In the genomic region with DNA sequence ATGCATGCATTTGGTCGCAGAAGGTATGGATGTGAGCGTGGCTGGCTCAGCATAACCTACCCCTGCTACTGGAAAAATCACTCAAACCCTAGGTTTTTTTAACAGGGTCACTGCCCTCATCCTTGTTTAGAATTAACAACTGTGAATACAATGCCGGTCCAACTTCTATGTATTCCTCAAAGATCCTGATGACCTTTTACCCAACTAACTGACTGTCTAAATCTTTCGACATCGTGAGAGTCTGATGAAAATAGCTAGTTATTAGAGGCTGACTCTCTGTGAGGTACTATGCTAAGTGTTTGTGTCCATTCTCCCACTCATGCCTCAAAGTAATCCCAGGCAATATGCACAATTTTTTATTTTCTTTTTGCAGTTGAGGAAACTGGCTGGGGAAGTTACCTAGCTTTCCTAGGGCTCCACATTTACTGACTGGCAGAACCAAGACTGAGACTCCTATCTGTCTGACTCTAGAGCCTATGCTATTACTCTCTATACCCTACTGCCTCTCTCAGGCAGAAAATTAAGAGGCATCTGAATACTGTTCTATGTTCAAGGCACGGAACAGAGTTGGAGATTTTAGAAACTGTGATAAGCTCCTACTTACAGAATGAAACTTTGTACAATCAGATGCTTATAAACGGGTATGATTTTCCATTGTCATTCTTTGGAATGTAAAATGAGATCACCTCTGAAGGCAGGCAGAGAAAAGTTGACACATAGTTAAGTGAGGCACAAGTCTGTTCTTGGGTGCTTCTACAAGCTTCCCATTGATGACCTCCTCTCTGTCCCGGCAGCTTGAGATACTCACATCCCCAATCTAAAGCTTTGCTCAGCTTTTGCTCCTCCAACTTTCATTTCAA, we compare ENCODE assay signal across 18 cellular contexts. TPM values are rescaled to one million over a fixed set of nuclear protein-coding genes. Genes with fewer than 3 reads are reported as not detected.
DNase-seq lines count a peak whose midpoint lies in the region; ATAC-seq and TF ChIP-seq lines count a peak whose summit lies in the region.
"Had no signal": no experiment of that assay in that cellular context is flagged by ENCODE, and none has a peak within 500 bp of the region (broad histone marks: within the 10 kb centered on the region; RNA-seq: fewer than 3 reads in every experiment).

No MANE protein-coding gene starts in this region.

- H3K36me3 ChIP-seq in right atrium auricular region (no peaks in the 10 kb centered on the region), kidney epithelial cell (ENCODE audit: control insufficient read depth, insufficient read depth, low read length) (no peaks in the 10 kb centered on the region), aorta (ENCODE audit: control insufficient read depth in 1 of 2, insufficient read depth in 2 of 2, low read length in 1 of 2) (no peaks in the 10 kb centered on the region)
- H3K36me3 ChIP-seq: breast epithelium, suprapubic skin had no signal

- TF ChIP-seq CTCF in right atrium auricular region (IDR thresholded peaks at IDR 0.05) (peak in 1 of 2 donors; percentile 36), chondrocyte (IDR thresholded peaks at IDR 0.05) (peak; percentile 42), kidney epithelial cell (IDR thresholded peaks at IDR 0.05; ENCODE audit: insufficient read depth, low read length, poor library complexity, severe bottlenecking) (peak; percentile 4)

- WGBS in aorta, 2 donors = 61 to 69% methylated on average over 8 of the region's 8 CpGs

- no peaks in the 10 kb centered on the region for H3K36me3 Mint-ChIP-seq in chondrocyte (ENCODE audit: low read depth)
- H3K36me3 Mint-ChIP-seq in natural killer cell treated with Interleukin-12 subunit alpha and Interleukin-12 subunit beta and Interleukin-15 and Interleukin-18, amount 100 ng/mL, for 72 hours = no peaks in the 10 kb centered on the region
- H3K36me3 Mint-ChIP-seq: CD4-positive, CD25-positive, alpha-beta regulatory T cell had no signal

- intact Hi-C loops in Right ventricle myocardium superior (cut with DNase I) = loop anchor here (5.0 kb wide), 1 partner anchor 211 kb away; no protein-coding TSS in a partner anchor
- intact Hi-C loops in aorta (cut with DNase I) = no loop called here

- ATAC-seq in Right ventricle myocardium superior (ENCODE audit: poor library complexity) (peak; percentile 74), aorta (ENCODE audit: low FRiP score) (peak; percentile 30)
- ATAC-seq in natural killer cell treated with Interleukin-12 subunit alpha and Interleukin-12 subunit beta and Interleukin-15 and Interleukin-18, amount 100 ng/mL, for 72 hours = no peak
- ATAC-seq: left colon had no signal

- H3K27ac Mint-ChIP-seq in chondrocyte (ENCODE audit: unreplicated experiment) = no peak overlapping the region
- H3K27ac Mint-ChIP-seq in natural killer cell treated with Interleukin-12 subunit alpha and Interleukin-12 subunit beta and Interleukin-15 and Interleukin-18, amount 100 ng/mL, for 72 hours = no peak overlapping the region
- H3K27ac Mint-ChIP-seq: CD4-positive, CD25-positive, alpha-beta regulatory T cell had no signal

- no peak overlapping the region for H3K4me3 ChIP-seq in right atrium auricular region
- no peak overlapping the region for H3K4me3 ChIP-seq in kidney epithelial cell (ENCODE audit: low read depth, low read length)
- H3K4me3 ChIP-seq in aorta (ENCODE audit: low read length in 2 of 2) = no peak overlapping the region
- H3K4me3 ChIP-seq: breast epithelium, suprapubic skin had no signal

- H3K9me3 ChIP-seq in right atrium auricular region (no peaks in the 10 kb centered on the region), aorta (ENCODE audit: control insufficient read depth, low read length) (peaks cover 1% of the 10 kb centered on the region)
- H3K9me3 ChIP-seq: breast epithelium, suprapubic skin had no signal

- H3K4me3 Mint-ChIP-seq in chondrocyte (ENCODE audit: unreplicated experiment) = no peak overlapping the region
- no peak overlapping the region for H3K4me3 Mint-ChIP-seq in natural killer cell treated with Interleukin-12 subunit alpha and Interleukin-12 subunit beta and Interleukin-15 and Interleukin-18, amount 100 ng/mL, for 72 hours
- H3K4me3 Mint-ChIP-seq: CD4-positive, CD25-positive, alpha-beta regulatory T cell had no signal

- no peaks in the 10 kb centered on the region for H3K27me3 Mint-ChIP-seq in chondrocyte (ENCODE audit: low read depth)
- no peaks in the 10 kb centered on the region for H3K27me3 Mint-ChIP-seq in natural killer cell treated with Interleukin-12 subunit alpha and Interleukin-12 subunit beta and Interleukin-15 and Interleukin-18, amount 100 ng/mL, for 72 hours
- H3K27me3 Mint-ChIP-seq: CD4-positive, CD25-positive, alpha-beta regulatory T cell had no signal

- no peak for DNase-seq in Right ventricle myocardium superior
- DNase-seq in right atrium auricular region (ENCODE audit: low spot score) = no peak
- DNase-seq in chondrocyte (ENCODE audit: low spot score) = no peak
- DNase-seq in kidney epithelial cell (ENCODE audit: low read depth) = no peak
- DNase-seq in aorta = no peak
- no peak for DNase-seq in natural killer cell treated with Interleukin-12 subunit alpha and Interleukin-12 subunit beta and Interleukin-15 and Interleukin-18, amount 100 ng/mL, for 72 hours (ENCODE audit: low spot score)
- DNase-seq in HPDE6-E6E7 (ENCODE audit: extremely low spot score) = no peak
- DNase-seq in epidermal melanocyte (ENCODE audit: insufficient read length, low spot score) = no peak
- DNase-seq: activated CD4-positive, alpha-beta T cell treated with anti-CD3 and anti-CD28 coated beads for 48 hours; activated naive CD4-positive, alpha-beta T cell treated with anti-CD3 and anti-CD28 coated beads, Interleukin-2, amount 50 U/mL, for 16 hours; activated T-cell treated with anti-CD3 and anti-CD28 coated beads for 4 hours; CD4-positive, CD25-positive, alpha-beta regulatory T cell; left colon; NCI-H187 treated with DMSO at 0.1 percent for 48 hours; NCI-H524 had no signal

- H3K4me1 Mint-ChIP-seq in chondrocyte (ENCODE audit: low read depth) = peaks cover 26% of the 10 kb centered on the region
- H3K4me1 Mint-ChIP-seq in natural killer cell treated with Interleukin-12 subunit alpha and Interleukin-12 subunit beta and Interleukin-15 and Interleukin-18, amount 100 ng/mL, for 72 hours (ENCODE audit: low read depth in 2 of 2) = peaks cover 16 to 17% of the 10 kb centered on the region in 2 donors

- peaks cover 0 to 6% of the 10 kb centered on the region in 2 donors for H3K4me1 ChIP-seq in right atrium auricular region
- H3K4me1 ChIP-seq in aorta (ENCODE audit: control insufficient read depth in 1 of 2, insufficient read depth in 2 of 2, low read length in 2 of 2) = peaks cover 6 to 24% of the 10 kb centered on the region in 2 donors
- H3K4me1 ChIP-seq: breast epithelium, suprapubic skin had no signal

- H3K27me3 ChIP-seq in right atrium auricular region = no peaks in the 10 kb centered on the region
- H3K27me3 ChIP-seq in kidney epithelial cell (ENCODE audit: control insufficient read depth, insufficient read depth, low read length) = no peaks in the 10 kb centered on the region
- no peaks in the 10 kb centered on the region for H3K27me3 ChIP-seq in aorta (ENCODE audit: control insufficient read depth in 1 of 2, insufficient read depth in 2 of 2, low read length in 1 of 2)
- H3K27me3 ChIP-seq: breast epithelium, suprapubic skin had no signal

- no peak overlapping the region for H3K27ac ChIP-seq in right atrium auricular region
- H3K27ac ChIP-seq in aorta (ENCODE audit: low read depth in 1 of 2, low read length in 2 of 2) = no peak overlapping the region
- H3K27ac ChIP-seq: breast epithelium, suprapubic skin had no signal

- peaks cover 3% of the 10 kb centered on the region for H3K9me3 Mint-ChIP-seq in chondrocyte (ENCODE audit: low read depth)
- H3K9me3 Mint-ChIP-seq in natural killer cell treated with Interleukin-12 subunit alpha and Interleukin-12 subunit beta and Interleukin-15 and Interleukin-18, amount 100 ng/mL, for 72 hours = no peaks in the 10 kb centered on the region

RNA-seq across cellular contexts. Expression of gene FILIP1L, which starts 56.4 kb away (rescaled TPM):
- total RNA-seq in Right ventricle myocardium superior (39.3 TPM), right atrium auricular region (100 to 1,000 TPM in 1 of 2 donors, 10 to 100 TPM in 1; 97.0 to 112 TPM), chondrocyte (61.9 to 122 TPM (median 119 TPM) in 3 replicates), kidney epithelial cell (14.9 and 15.6 TPM in 2 replicates), aorta (100 to 1,000 TPM; 332 to 861 TPM)
- polyA plus RNA-seq in aorta = 100 to 1,000 TPM; 168 to 170 TPM
- under 1 TPM in 1 of 2 donors, not detected in 1; 0.19 TPM for total RNA-seq in natural killer cell treated with Interleukin-12 subunit alpha and Interleukin-12 subunit beta and Interleukin-15 and Interleukin-18, amount 100 ng/mL, for 72 hours
- total RNA-seq: RPMI7951 had no signal

Comparison
In these comparisons a context has a peak if more than half of its experiments do, and no peak if none do; other contexts are left out.
1. ATAC-seq: peak in Right ventricle myocardium superior (single experiment) and aorta (single experiment); none in natural killer cell treated with Interleukin-12 subunit alpha and Interleukin-12 subunit beta and Interleukin-15 and Interleukin-18, amount 100 ng/mL, for 72 hours (0 of 2).
2. RNA of gene FILIP1L, which starts 56.4 kb away (total RNA-seq): 332 to 861 TPM in aorta, 61.9 to 122 TPM in chondrocyte, 97.0 to 112 TPM in right atrium auricular region, 39.3 TPM in Right ventricle myocardium superior (single experiment) and 14.9 to 15.6 TPM in kidney epithelial cell; 0.19 TPM in natural killer cell treated with Interleukin-12 subunit alpha and Interleukin-12 subunit beta and Interleukin-15 and Interleukin-18, amount 100 ng/mL, for 72 hours; every median in the first group is over 10 times any median in the second.